ENCODE assay signal across 1 cellular context in genomic region chr1:39391741-39392679, GRCh38.
TF ChIP-seq lines count a peak whose summit lies in the region.

No MANE protein-coding gene starts in this region.

TF ChIP-seq in K562, 482 proteins besides CTCF, POLR2A, EP300 and RAD21 (continued from another document and continues in another):
- TF ChIP-seq, protein P1, sequence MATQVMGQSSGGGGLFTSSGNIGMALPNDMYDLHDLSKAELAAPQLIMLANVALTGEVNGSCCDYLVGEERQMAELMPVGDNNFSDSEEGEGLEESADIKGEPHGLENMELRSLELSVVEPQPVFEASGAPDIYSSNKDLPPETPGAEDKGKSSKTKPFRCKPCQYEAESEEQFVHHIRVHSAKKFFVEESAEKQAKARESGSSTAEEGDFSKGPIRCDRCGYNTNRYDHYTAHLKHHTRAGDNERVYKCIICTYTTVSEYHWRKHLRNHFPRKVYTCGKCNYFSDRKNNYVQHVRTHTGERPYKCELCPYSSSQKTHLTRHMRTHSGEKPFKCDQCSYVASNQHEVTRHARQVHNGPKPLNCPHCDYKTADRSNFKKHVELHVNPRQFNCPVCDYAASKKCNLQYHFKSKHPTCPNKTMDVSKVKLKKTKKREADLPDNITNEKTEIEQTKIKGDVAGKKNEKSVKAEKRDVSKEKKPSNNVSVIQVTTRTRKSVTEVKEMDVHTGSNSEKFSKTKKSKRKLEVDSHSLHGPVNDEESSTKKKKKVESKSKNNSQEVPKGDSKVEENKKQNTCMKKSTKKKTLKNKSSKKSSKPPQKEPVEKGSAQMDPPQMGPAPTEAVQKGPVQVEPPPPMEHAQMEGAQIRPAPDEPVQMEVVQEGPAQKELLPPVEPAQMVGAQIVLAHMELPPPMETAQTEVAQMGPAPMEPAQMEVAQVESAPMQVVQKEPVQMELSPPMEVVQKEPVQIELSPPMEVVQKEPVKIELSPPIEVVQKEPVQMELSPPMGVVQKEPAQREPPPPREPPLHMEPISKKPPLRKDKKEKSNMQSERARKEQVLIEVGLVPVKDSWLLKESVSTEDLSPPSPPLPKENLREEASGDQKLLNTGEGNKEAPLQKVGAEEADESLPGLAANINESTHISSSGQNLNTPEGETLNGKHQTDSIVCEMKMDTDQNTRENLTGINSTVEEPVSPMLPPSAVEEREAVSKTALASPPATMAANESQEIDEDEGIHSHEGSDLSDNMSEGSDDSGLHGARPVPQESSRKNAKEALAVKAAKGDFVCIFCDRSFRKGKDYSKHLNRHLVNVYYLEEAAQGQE (CRISPR knock-in tag; IDR thresholded peaks at IDR 0.05; ENCODE audit: low read depth): no peak
- TF ChIP-seq TCF3 (CRISPR knock-in tag; IDR thresholded peaks at IDR 0.05): no peak
- TF ChIP-seq ZNF175 (CRISPR knock-in tag; IDR thresholded peaks at IDR 0.05; ENCODE audit: low read depth): peak; percentile 86
- peak; percentile 20 for TF ChIP-seq POLR2B (IDR thresholded peaks at IDR 0.05; ENCODE audit: low read depth, partially characterized antibody)
- no peak for TF ChIP-seq RBM17 (IDR thresholded peaks at IDR 0.05; ENCODE audit: borderline replicate concordance, low read depth, low read length)
- no peak for TF ChIP-seq SMC3 (conservative IDR thresholded peaks at IDR 0.05; ENCODE audit: insufficient read depth, low read depth, low read length)
- TF ChIP-seq MTA1 (IDR thresholded peaks at IDR 0.05; ENCODE audit: borderline replicate concordance): peak; percentile 30; the same call in 1 of the 2 replicates
- TF ChIP-seq, protein P2, sequence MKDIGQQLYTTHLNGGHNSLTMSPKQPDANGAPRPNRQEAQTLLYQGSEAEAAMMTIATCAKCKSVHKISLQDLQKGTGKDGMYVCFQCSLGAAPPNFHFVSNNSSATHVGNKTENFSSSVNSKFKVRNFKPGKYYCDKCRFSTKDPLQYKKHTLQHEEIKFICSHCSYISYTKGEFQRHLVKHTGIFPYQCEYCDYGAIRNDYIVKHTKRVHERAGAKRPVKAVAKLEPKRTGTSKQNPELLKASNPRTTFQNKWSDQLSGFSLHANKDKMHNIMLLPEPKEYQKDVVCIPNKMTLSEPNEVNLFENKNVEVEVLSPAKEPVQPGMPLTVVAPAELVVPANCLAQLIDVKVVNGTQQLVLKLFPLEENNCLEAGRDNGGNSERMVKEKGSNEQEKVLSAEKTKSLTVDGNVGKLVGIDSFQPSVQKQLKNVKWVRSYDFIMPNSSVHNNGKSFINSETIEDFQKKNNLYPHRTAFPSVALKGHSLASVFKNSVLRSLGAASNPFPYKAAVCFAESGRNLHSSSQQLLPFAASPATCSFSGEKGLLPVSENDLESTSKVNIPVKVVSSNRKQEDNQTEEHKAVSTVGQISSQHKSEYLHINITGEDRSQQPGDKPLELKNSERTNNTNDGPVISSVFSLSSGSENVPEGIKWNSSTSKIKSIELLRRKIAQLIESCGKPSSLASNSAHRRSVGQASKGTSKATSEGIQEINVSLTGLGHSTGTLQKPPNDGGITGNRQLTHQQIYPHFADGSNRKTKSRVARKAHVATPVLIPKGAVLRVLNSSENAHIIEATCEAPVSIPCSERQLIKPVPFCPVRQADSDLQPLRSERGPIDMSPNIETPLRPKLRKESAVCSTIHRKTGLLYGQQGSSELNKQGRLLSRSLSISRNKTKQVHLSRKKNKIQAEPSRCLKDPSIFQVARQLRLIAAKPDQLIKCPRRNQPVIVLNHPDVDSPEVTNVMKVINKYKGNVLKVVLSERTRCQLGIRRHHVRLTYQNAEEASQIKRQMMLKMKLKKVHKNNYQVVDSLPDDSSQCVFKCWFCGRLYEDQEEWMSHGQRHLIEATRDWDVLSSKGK (CRISPR knock-in tag; IDR thresholded peaks at IDR 0.05): no peak
- no peak for TF ChIP-seq ZNF445 (CRISPR knock-in tag; IDR thresholded peaks at IDR 0.05; ENCODE audit: low read depth)
- TF ChIP-seq U2AF2 (optimal IDR thresholded peaks at IDR 0.05; ENCODE audit: low read depth, low read length): no peak
- TF ChIP-seq, protein P3, sequence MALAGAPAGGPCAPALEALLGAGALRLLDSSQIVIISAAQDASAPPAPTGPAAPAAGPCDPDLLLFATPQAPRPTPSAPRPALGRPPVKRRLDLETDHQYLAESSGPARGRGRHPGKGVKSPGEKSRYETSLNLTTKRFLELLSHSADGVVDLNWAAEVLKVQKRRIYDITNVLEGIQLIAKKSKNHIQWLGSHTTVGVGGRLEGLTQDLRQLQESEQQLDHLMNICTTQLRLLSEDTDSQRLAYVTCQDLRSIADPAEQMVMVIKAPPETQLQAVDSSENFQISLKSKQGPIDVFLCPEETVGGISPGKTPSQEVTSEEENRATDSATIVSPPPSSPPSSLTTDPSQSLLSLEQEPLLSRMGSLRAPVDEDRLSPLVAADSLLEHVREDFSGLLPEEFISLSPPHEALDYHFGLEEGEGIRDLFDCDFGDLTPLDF (CRISPR knock-in tag; IDR thresholded peaks at IDR 0.05): no peak
- no peak for TF ChIP-seq POLR3A (IDR thresholded peaks at IDR 0.05; ENCODE audit: borderline replicate concordance, extremely low read depth, insufficient read depth, insufficient read length)
- TF ChIP-seq, protein P4, sequence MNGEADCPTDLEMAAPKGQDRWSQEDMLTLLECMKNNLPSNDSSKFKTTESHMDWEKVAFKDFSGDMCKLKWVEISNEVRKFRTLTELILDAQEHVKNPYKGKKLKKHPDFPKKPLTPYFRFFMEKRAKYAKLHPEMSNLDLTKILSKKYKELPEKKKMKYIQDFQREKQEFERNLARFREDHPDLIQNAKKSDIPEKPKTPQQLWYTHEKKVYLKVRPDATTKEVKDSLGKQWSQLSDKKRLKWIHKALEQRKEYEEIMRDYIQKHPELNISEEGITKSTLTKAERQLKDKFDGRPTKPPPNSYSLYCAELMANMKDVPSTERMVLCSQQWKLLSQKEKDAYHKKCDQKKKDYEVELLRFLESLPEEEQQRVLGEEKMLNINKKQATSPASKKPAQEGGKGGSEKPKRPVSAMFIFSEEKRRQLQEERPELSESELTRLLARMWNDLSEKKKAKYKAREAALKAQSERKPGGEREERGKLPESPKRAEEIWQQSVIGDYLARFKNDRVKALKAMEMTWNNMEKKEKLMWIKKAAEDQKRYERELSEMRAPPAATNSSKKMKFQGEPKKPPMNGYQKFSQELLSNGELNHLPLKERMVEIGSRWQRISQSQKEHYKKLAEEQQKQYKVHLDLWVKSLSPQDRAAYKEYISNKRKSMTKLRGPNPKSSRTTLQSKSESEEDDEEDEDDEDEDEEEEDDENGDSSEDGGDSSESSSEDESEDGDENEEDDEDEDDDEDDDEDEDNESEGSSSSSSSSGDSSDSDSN (IDR thresholded peaks at IDR 0.05; ENCODE audit: borderline replicate concordance in 1 of 2, low read depth in 2 of 2, low read length in 2 of 2): peak in 1 of 2 experiments; percentile 48; a peak in 1 of 4 replicates
- TF ChIP-seq HIVEP1 (CRISPR knock-in tag; IDR thresholded peaks at IDR 0.05): peak; percentile 53; the same call in 1 of the 2 replicates
- TF ChIP-seq THRB (CRISPR knock-in tag; conservative IDR thresholded peaks at IDR 0.05): peak; percentile 87; the same call in 1 of the 2 replicates
- no peak for TF ChIP-seq CHD4 (IDR thresholded peaks at IDR 0.05; ENCODE audit: insufficient read depth, insufficient replicate concordance, low read depth, low read length, poor library complexity, severe bottlenecking)
- TF ChIP-seq ATF2 (CRISPR knock-in tag; IDR thresholded peaks at IDR 0.05): no peak
- TF ChIP-seq, protein P5, sequence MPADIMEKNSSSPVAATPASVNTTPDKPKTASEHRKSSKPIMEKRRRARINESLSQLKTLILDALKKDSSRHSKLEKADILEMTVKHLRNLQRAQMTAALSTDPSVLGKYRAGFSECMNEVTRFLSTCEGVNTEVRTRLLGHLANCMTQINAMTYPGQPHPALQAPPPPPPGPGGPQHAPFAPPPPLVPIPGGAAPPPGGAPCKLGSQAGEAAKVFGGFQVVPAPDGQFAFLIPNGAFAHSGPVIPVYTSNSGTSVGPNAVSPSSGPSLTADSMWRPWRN (IDR thresholded peaks at IDR 0.05; ENCODE audit: low read depth): no peak
- TF ChIP-seq SMARCA4 (IDR thresholded peaks at IDR 0.05): peak; percentile 52; the same call in 1 of the 2 replicates
- no peak; the same call in 1 of the 2 replicates for TF ChIP-seq ZNF239 (CRISPR knock-in tag; IDR thresholded peaks at IDR 0.05)
- TF ChIP-seq CREB3 (tag; conservative IDR thresholded peaks at IDR 0.05; ENCODE audit: low read depth): no peak
- peak in 1 of 2 experiments; percentile 59; a peak in 1 of 4 replicates for TF ChIP-seq MLLT1 (IDR thresholded peaks at IDR 0.05)
- no peak for TF ChIP-seq SUPT5H (IDR thresholded peaks at IDR 0.05)
- TF ChIP-seq ZNF584 (CRISPR knock-in tag; IDR thresholded peaks at IDR 0.05; ENCODE audit: low read depth): no peak
- TF ChIP-seq ETV1 (tag; conservative IDR thresholded peaks at IDR 0.05; ENCODE audit: low read depth): peak; percentile 82
- no peak; the same call in 1 of the 2 replicates for TF ChIP-seq TAF7 (tag; IDR thresholded peaks at IDR 0.05)
- TF ChIP-seq ZBTB1 (CRISPR knock-in tag; IDR thresholded peaks at IDR 0.05; ENCODE audit: borderline replicate concordance, low read depth): no peak
- TF ChIP-seq NR2C1 (IDR thresholded peaks at IDR 0.05): peak; percentile 93
- peak; percentile 96 for TF ChIP-seq NR2C1 (tag; IDR thresholded peaks at IDR 0.05)
- TF ChIP-seq KDM1A (IDR thresholded peaks at IDR 0.05): 0 out of 4 replicates have a peak, but pooled peaks have one; percentile 5 to 29
- peak; percentile 85 for TF ChIP-seq HDGF (IDR thresholded peaks at IDR 0.05)
- no peak for TF ChIP-seq SNIP1 (IDR thresholded peaks at IDR 0.05; ENCODE audit: low read depth)
- TF ChIP-seq, protein P6, sequence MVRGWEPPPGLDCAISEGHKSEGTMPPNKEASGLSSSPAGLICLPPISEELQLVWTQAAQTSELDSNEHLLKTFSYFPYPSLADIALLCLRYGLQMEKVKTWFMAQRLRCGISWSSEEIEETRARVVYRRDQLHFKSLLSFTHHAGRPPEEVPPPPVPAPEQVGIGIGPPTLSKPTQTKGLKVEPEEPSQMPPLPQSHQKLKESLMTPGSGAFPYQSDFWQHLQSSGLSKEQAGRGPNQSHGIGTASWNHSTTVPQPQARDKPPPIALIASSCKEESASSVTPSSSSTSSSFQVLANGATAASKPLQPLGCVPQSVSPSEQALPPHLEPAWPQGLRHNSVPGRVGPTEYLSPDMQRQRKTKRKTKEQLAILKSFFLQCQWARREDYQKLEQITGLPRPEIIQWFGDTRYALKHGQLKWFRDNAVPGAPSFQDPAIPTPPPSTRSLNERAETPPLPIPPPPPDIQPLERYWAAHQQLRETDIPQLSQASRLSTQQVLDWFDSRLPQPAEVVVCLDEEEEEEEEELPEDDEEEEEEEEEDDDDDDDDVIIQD (CRISPR knock-in tag; IDR thresholded peaks at IDR 0.05): 0 out of 2 replicates have a peak, but pooled peaks have one; percentile 38
- TF ChIP-seq DNMT1 (IDR thresholded peaks at IDR 0.05): no peak
- TF ChIP-seq GATAD2A (IDR thresholded peaks at IDR 0.05): 0 out of 2 replicates have a peak, but pooled peaks have one; percentile 28
- peak; percentile 59; the same call in 1 of the 2 replicates for TF ChIP-seq ZKSCAN8 (CRISPR knock-in tag; IDR thresholded peaks at IDR 0.05)
- peak; percentile 71 for TF ChIP-seq MYC (IDR thresholded peaks at IDR 0.05; ENCODE audit: low read depth, low read length)
- no peak for TF ChIP-seq MYC (CRISPR knock-in tag; IDR thresholded peaks at IDR 0.05; ENCODE audit: borderline replicate concordance, low read depth)
- no peak for TF ChIP-seq HLTF (IDR thresholded peaks at IDR 0.05)
- no peak for TF ChIP-seq TAL1 (IDR thresholded peaks at IDR 0.05)
